Comparison of ENCODE assay signal across 1 cellular context in the genomic region with DNA sequence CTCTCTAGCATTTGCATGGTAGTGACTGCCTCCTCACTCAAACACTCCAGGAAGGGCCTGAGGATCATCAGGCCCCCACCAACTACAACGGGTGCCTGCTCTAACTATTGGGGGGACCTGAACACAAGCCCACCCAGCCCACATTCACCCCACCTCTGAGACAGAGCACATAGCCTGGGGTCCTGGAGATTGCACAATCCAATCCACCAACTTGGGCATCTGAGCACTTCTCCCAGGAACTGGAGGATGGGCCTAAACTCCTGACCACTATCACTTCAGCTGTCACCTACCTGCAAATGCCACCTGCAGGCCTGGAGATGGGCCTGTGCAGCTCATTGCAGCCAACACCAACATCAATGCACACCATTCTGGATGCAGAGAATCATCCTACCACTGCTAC.
TF ChIP-seq lines count a peak whose summit lies in the region.

No MANE protein-coding gene starts in this region.

TF ChIP-seq in IMR-90, 13 proteins besides CTCF, POLR2A, EP300 and RAD21 (continued from another document):
- no peak for TF ChIP-seq RCOR1 (IDR thresholded peaks at IDR 0.05; ENCODE audit: insufficient replicate concordance, low read length)
- no peak for TF ChIP-seq CHD1 (IDR thresholded peaks at IDR 0.05; ENCODE audit: low read depth, low read length)
- no peak for TF ChIP-seq FOS (IDR thresholded peaks at IDR 0.05; ENCODE audit: low read depth, low read length)
- TF ChIP-seq MAZ (IDR thresholded peaks at IDR 0.05; ENCODE audit: borderline replicate concordance, low read depth, low read length), result no peak; the same call in 1 of the 2 replicates
- peak; percentile 76 for TF ChIP-seq CEBPB (IDR thresholded peaks at IDR 0.05; ENCODE audit: low read depth, low read length)
- TF ChIP-seq NFE2L2 (IDR thresholded peaks at IDR 0.05; ENCODE audit: low read depth, low read length), result no peak
- TF ChIP-seq, protein P1, sequence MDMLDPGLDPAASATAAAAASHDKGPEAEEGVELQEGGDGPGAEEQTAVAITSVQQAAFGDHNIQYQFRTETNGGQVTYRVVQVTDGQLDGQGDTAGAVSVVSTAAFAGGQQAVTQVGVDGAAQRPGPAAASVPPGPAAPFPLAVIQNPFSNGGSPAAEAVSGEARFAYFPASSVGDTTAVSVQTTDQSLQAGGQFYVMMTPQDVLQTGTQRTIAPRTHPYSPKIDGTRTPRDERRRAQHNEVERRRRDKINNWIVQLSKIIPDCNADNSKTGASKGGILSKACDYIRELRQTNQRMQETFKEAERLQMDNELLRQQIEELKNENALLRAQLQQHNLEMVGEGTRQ (IDR thresholded peaks at IDR 0.05; ENCODE audit: low read depth, low read length), result no peak
